ENCODE assay signal across 14 cellular contexts in genomic region chr22:42258126-42258525, GRCh38. TPM values are rescaled to one million over a fixed set of nuclear protein-coding genes. Genes with fewer than 3 reads are reported as not detected.
DNase-seq lines count a peak whose midpoint lies in the region; ATAC-seq and TF ChIP-seq lines count a peak whose summit lies in the region.
"Had no signal": no experiment of that assay in that cellular context is flagged by ENCODE, and none has a peak within 500 bp of the region (broad histone marks: within the 10 kb centered on the region; RNA-seq: fewer than 3 reads in every experiment).

No MANE protein-coding gene starts in this region.

- 80 to 85% methylated on average over 5 of the region's 5 CpGs for WGBS in heart right ventricle, 2 donors
- WGBS in trophoblast cell (ENCODE audit: extremely low coverage, insufficient coverage, insufficient read length) = no CpG with 5 or more reads among the region's 5 CpGs

- peak overlapping the region; percentile 14 for H3K18ac ChIP-seq in trophoblast cell (ENCODE audit: low read length)

- H3K9ac ChIP-seq in trophoblast cell (ENCODE audit: low read length) = no peak overlapping the region

- no peaks in the 10 kb centered on the region for H3K27me3 Mint-ChIP-seq in activated T-helper 17 cell treated with anti-CD3 and anti-CD28 coated beads, Interleukin-2, amount 50 U/mL, for 72 hours
- H3K27me3 Mint-ChIP-seq: B cell had no signal

- H3K23ac ChIP-seq in trophoblast cell (ENCODE audit: low read length) = peak overlapping the region; percentile 13

- H3K79me2 ChIP-seq in trophoblast cell (ENCODE audit: control insufficient read depth, insufficient read depth, low read length, poor library complexity) = peaks cover 5% of the 10 kb centered on the region

- H3K4me2 ChIP-seq in trophoblast cell (ENCODE audit: low read length) = no peak overlapping the region

- H2BK12ac ChIP-seq in trophoblast cell (ENCODE audit: low read length) = no peak overlapping the region

- no peaks in the 10 kb centered on the region for H3K9me3 Mint-ChIP-seq in activated T-helper 17 cell treated with anti-CD3 and anti-CD28 coated beads, Interleukin-2, amount 50 U/mL, for 72 hours

- DNase-seq in left cardiac atrium (no peak), heart right ventricle (no peak), kidney glomerular epithelial cell (lab: John Stamatoyannopoulos, UW) (peak; percentile 6), trophoblast cell (no peak), hypothalamus (lab: John Stamatoyannopoulos, UW) (no peak)
- DNase-seq: NCI-H1417, NCI-H2029 treated with DMSO at 0.1 percent for 48 hours, NCI-H510A treated with DMSO at 0.1 percent for 48 hours, Peyer's patch, SHP77 treated with DMSO at 0.1 percent for 48 hours had no signal

- H2BK5ac ChIP-seq in trophoblast cell (ENCODE audit: low read depth, low read length, poor library complexity) = no peak overlapping the region

- H3K36me3 Mint-ChIP-seq in activated T-helper 17 cell treated with anti-CD3 and anti-CD28 coated beads, Interleukin-2, amount 50 U/mL, for 72 hours (ENCODE audit: low read depth) = peaks cover 21% of the 10 kb centered on the region

- H3K4me1 Mint-ChIP-seq in activated T-helper 17 cell treated with anti-CD3 and anti-CD28 coated beads, Interleukin-2, amount 50 U/mL, for 72 hours = peaks cover 68% of the 10 kb centered on the region

- H3K4me1 ChIP-seq in heart right ventricle (peaks cover 0 to 44% (median 14%) of the 10 kb centered on the region in 9 donors), trophoblast cell (ENCODE audit: control insufficient read depth in 1 of 2, insufficient read depth in 2 of 2, low read length in 2 of 2) (peaks cover 6 to 12% of the 10 kb centered on the region in 2 experiments)
- H3K4me1 ChIP-seq: Peyer's patch had no signal

- H2AFZ ChIP-seq in trophoblast cell (ENCODE audit: insufficient read depth, low read length, poor library complexity) = no peak overlapping the region

- no peak overlapping the region for H3K14ac ChIP-seq in trophoblast cell (ENCODE audit: low read length)

- H4K12ac ChIP-seq in trophoblast cell (ENCODE audit: low read depth, low read length) = no peak overlapping the region

- H4K91ac ChIP-seq in trophoblast cell (ENCODE audit: low read depth, low read length) = no peak overlapping the region

- peak overlapping the region; percentile 74 for H3K27ac Mint-ChIP-seq in activated T-helper 17 cell treated with anti-CD3 and anti-CD28 coated beads, Interleukin-2, amount 50 U/mL, for 72 hours
- H3K27ac Mint-ChIP-seq: B cell had no signal

- no peaks in the 10 kb centered on the region for H3K27me3 ChIP-seq in heart right ventricle
- H3K27me3 ChIP-seq in trophoblast cell (ENCODE audit: insufficient read depth, low read length) = no peaks in the 10 kb centered on the region
- H3K27me3 ChIP-seq: Peyer's patch had no signal

- no peak overlapping the region for H2AK5ac ChIP-seq in trophoblast cell (ENCODE audit: low read length)

- H2BK120ac ChIP-seq in trophoblast cell (ENCODE audit: insufficient read depth, low read length, poor library complexity) = no peak overlapping the region

- H3K4ac ChIP-seq in trophoblast cell (ENCODE audit: low read depth, low read length) = no peak overlapping the region

- no peak overlapping the region for H4K8ac ChIP-seq in trophoblast cell (ENCODE audit: low read depth, low read length)

- H3K4me3 Mint-ChIP-seq in activated T-helper 17 cell treated with anti-CD3 and anti-CD28 coated beads, Interleukin-2, amount 50 U/mL, for 72 hours = no peak overlapping the region
- H3K4me3 Mint-ChIP-seq: B cell had no signal

- intact Hi-C loops in left cardiac atrium (cut with DNase I) = no loop called here
- intact Hi-C loops in heart right ventricle (cut with DNase I) = no loop called here

- H3K4me3 ChIP-seq in heart right ventricle (no peak overlapping the region), trophoblast cell (ENCODE audit: low read depth, low read length) (no peak overlapping the region)
- H3K4me3 ChIP-seq: Peyer's patch had no signal

- no peak overlapping the region for H3K27ac ChIP-seq in heart right ventricle
- H3K27ac ChIP-seq in trophoblast cell (ENCODE audit: low read depth, low read length) = no peak overlapping the region
- H3K27ac ChIP-seq: Peyer's patch had no signal

- no peak for TF ChIP-seq CTCF in heart right ventricle (IDR thresholded peaks at IDR 0.05)

- H3K79me1 ChIP-seq in trophoblast cell (ENCODE audit: low read length) = no peaks in the 10 kb centered on the region

- H3K36me3 ChIP-seq in heart right ventricle (no peaks in the 10 kb centered on the region), trophoblast cell (ENCODE audit: control insufficient read depth in 1 of 2, insufficient read depth in 2 of 2, low read length in 2 of 2) (no peaks in the 10 kb centered on the region)
- H3K36me3 ChIP-seq: Peyer's patch had no signal

- H3K9me3 ChIP-seq in heart right ventricle (no peaks in the 10 kb centered on the region), trophoblast cell (ENCODE audit: insufficient read depth, low read depth, low read length) (no peaks in the 10 kb centered on the region)
- H3K9me3 ChIP-seq: Peyer's patch had no signal

- peak; percentile 19 to 79 for ATAC-seq in left cardiac atrium
- ATAC-seq in heart right ventricle = no peak
- ATAC-seq in activated T-helper 17 cell treated with anti-CD3 and anti-CD28 coated beads, Interleukin-2, amount 50 U/mL, for 72 hours (replicated peaks) = no peak
- ATAC-seq in SK-N-SH treated with all-trans-retinoic acid at 6 μM for 48 hours = no peak
- ATAC-seq in HG02610 (IDR thresholded peaks at IDR 0.05; ENCODE audit: unreplicated experiment) = no peak

TF ChIP-seq in SK-N-SH treated with all-trans-retinoic acid at 6 μM for 48 hours, 23 proteins besides CTCF, POLR2A, EP300 and RAD21 (continues in another document):
- TF ChIP-seq OSR1 (CRISPR knock-in tag; IDR thresholded peaks at IDR 0.05) (no peak), CSRNP3 (CRISPR knock-in tag; IDR thresholded peaks at IDR 0.05) (no peak), ZNF565 (CRISPR knock-in tag; conservative IDR thresholded peaks at IDR 0.05; ENCODE audit: low read depth) (no peak), CREB5 (CRISPR knock-in tag; IDR thresholded peaks at IDR 0.05; ENCODE audit: low read depth) (no peak), TCF4 (CRISPR knock-in tag; IDR thresholded peaks at IDR 0.05; ENCODE audit: borderline replicate concordance) (no peak), TOX (CRISPR knock-in tag; IDR thresholded peaks at IDR 0.05; ENCODE audit: borderline replicate concordance) (no peak), RARB (CRISPR knock-in tag; IDR thresholded peaks at IDR 0.05) (no peak), PPARA (CRISPR knock-in tag; IDR thresholded peaks at IDR 0.05; ENCODE audit: borderline replicate concordance) (no peak), ZFP30 (CRISPR knock-in tag; IDR thresholded peaks at IDR 0.05) (no peak), ARNTL (CRISPR knock-in tag; IDR thresholded peaks at IDR 0.05; ENCODE audit: borderline replicate concordance, low read depth) (no peak), CSDC2 (CRISPR knock-in tag; IDR thresholded peaks at IDR 0.05) (no peak), ISL1 (CRISPR knock-in tag; IDR thresholded peaks at IDR 0.05) (no peak), ZNF70 (CRISPR knock-in tag; IDR thresholded peaks at IDR 0.05) (no peak), POU6F1 (CRISPR knock-in tag; IDR thresholded peaks at IDR 0.05; ENCODE audit: borderline replicate concordance, low read depth) (no peak)

RNA-seq across cellular contexts. Expression of gene TCF20, which starts 12.3 kb away (rescaled TPM):
- total RNA-seq in left cardiac atrium (10 to 100 TPM; 13.9 to 18.2 TPM), heart right ventricle (10 to 100 TPM; 11.6 to 18.8 (median 15.3) TPM)
- polyA plus RNA-seq in heart right ventricle = 1 to 10 TPM; 4.2 to 5.3 TPM
- 10 to 100 TPM; 61.2 to 72.5 TPM for total RNA-seq in activated T-helper 17 cell treated with anti-CD3 and anti-CD28 coated beads, Interleukin-2, amount 50 U/mL, for 72 hours
- 13.8 and 14.7 TPM in 2 replicates for polyA plus RNA-seq in trophoblast cell (2013)

Comparison
In these comparisons a context has a peak if more than half of its experiments do, and no peak if none do; other contexts are left out.
1. ATAC-seq: peak in left cardiac atrium (2 of 2); none in heart right ventricle (0 of 8), activated T-helper 17 cell treated with anti-CD3 and anti-CD28 coated beads, Interleukin-2, amount 50 U/mL, for 72 hours (single experiment), SK-N-SH treated with all-trans-retinoic acid at 6 μM for 48 hours (single experiment) and HG02610 (single experiment).